ENCODE assay signal across 26 cellular contexts in the genomic region with DNA sequence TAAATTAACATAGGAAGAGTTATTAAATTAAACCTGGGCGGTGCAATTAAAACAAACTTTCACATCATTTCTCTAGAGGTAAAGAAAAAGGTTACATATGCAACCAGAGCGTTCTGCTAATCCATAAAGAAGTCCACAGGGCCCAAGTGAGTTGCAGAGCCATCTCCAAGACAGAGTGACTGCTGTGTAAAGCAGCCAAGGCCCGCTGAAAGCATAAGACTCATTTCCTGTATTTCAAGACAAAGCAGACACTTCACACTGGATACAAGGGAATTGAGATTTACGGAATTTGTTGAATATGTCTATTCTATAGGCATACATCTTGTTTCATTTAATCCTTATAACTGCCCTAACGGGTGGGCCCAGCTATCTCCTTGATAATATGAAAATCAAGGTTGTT.
"Had no signal": no experiment of that assay in that cellular context is flagged by ENCODE, and none has a peak within 500 bp of the region (broad histone marks: within the 10 kb centered on the region; RNA-seq: fewer than 3 reads in every experiment).

No MANE protein-coding gene starts in this region.

- H3K4me1 ChIP-seq: ascending aorta, breast epithelium, esophagus squamous epithelium, gastroesophageal sphincter, heart right ventricle had no signal

- ATAC-seq: activated CD4-positive, alpha-beta T cell treated with anti-CD3 and anti-CD28 coated beads for 36 hours; activated CD8-positive, alpha-beta memory T cell treated with anti-CD3 and anti-CD28 coated beads, Interleukin-2, amount 10 ng/mL, durations not matched to agents 7 days and 5 days; activated CD8-positive, alpha-beta T cell treated with anti-CD3 and anti-CD28 coated beads, Interleukin-2, amount 10 ng/mL, durations not matched to agents 7 days and 5 days; gastroesophageal sphincter; heart right ventricle; T-helper 17 cell had no signal

- H3K27ac ChIP-seq: ascending aorta, breast epithelium, coronary artery, dorsolateral prefrontal cortex, esophagus squamous epithelium, gastroesophageal sphincter, heart right ventricle had no signal

- H3K4me3 ChIP-seq: ascending aorta, breast epithelium, coronary artery, dorsolateral prefrontal cortex, esophagus squamous epithelium, gastroesophageal sphincter, heart right ventricle had no signal

- H3K27me3 ChIP-seq: ascending aorta, breast epithelium, dorsolateral prefrontal cortex, esophagus squamous epithelium, gastroesophageal sphincter, heart right ventricle had no signal

- DNase-seq: activated CD4-positive, alpha-beta memory T cell treated with anti-CD3 and anti-CD28 coated beads for 36 hours; activated CD4-positive, alpha-beta T cell treated with anti-CD3 and anti-CD28 coated beads for 36 hours; activated CD4-positive, alpha-beta T cell treated with anti-CD3 and anti-CD28 coated beads, Interleukin-2, amount 10 ng/mL, durations not matched to agents 24 days and 14 days; activated CD4-positive, CD25-positive, alpha-beta regulatory T cell; activated CD4-positive, CD25-positive, alpha-beta regulatory T cell treated with anti-CD3 and anti-CD28 coated beads, Interleukin-2, amount 50 U/mL, for 72 hours; activated CD8-positive, alpha-beta memory T cell treated with anti-CD3 and anti-CD28 coated beads, Interleukin-2, amount 10 ng/mL, durations not matched to agents 7 days and 5 days; activated CD8-positive, alpha-beta memory T cell treated with anti-CD3 and anti-CD28 coated beads, Interleukin-2, amount 50 U/mL, for 4 hours; activated CD8-positive, alpha-beta T cell treated with anti-CD3 and anti-CD28 coated beads, Interleukin-2, amount 10 ng/mL, durations not matched to agents 7 days and 5 days; activated effector memory CD4-positive, alpha-beta T cell treated with anti-CD3 and anti-CD28 coated beads, Interleukin-2, amount 50 U/mL, for 16 hours; activated naive CD4-positive, alpha-beta T cell treated with anti-CD3 and anti-CD28 coated beads for 36 hours; activated naive CD8-positive, alpha-beta T cell treated with anti-CD3 and anti-CD28 coated beads, Interleukin-2, amount 10 ng/mL, durations not matched to agents 7 days and 5 days; activated T-cell treated with anti-CD3 and anti-CD28 coated beads, Interleukin-2, amount 50 U/mL, for 1 hour; activated T-cell treated with anti-CD3 and anti-CD28 coated beads, Interleukin-2, amount 50 U/mL, for 48 hours; dorsolateral prefrontal cortex; effector memory CD4-positive, alpha-beta T cell; endodermal cell; esophagus squamous epithelium; foreskin melanocyte; heart right ventricle; T-helper 1 cell; T-helper 17 cell; T1000 had no signal

- H3K36me3 ChIP-seq: ascending aorta, breast epithelium, esophagus squamous epithelium, gastroesophageal sphincter, heart right ventricle had no signal

- H3K9me3 ChIP-seq: ascending aorta, breast epithelium, esophagus squamous epithelium, gastroesophageal sphincter had no signal
